Comparison of ENCODE assay signal across 8 cellular contexts in the genomic region with DNA sequence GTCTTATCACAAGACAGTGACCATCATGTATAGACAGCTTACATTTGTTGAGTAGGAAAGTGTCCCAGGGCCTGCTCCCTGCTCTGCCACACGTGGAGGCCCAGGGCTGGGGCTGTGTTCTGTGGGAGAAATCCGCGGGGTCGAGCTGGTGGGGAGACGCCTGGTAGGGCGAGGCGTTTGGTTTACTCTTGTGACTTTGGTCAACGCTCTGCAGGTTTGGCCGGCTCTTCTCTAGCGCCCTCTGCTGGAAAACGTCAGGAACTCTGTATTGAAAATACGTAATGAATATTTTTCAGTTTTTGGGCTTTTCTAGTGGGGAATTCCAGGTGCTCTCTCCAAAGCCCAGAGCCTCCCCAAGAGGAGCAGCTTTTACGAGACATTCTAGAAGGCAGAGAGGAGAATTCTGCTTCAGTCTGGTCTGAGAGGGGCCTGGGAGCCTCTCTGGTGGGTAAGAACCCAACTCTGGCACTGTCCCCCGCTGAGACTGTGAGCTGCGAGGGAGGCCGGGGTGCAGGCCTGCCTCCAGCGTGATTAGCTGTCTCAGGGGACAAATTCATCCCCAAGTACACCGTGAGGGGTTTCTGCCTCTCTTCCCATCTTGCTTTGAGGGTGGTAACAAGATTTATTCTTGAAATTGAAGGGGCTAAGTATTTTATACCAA.
DNase-seq lines count a peak whose midpoint lies in the region; ATAC-seq, FAIRE-seq and TF ChIP-seq lines count a peak whose summit lies in the region.

No MANE protein-coding gene starts in this region.

- TF ChIP-seq CTCF in LNCaP clone FGC (IDR thresholded peaks at IDR 0.05; ENCODE audit: control insufficient read depth, extremely low read depth, insufficient read depth) (peak; percentile 77), SK-N-SH (IDR thresholded peaks at IDR 0.05) (peak; percentile 75), adrenal gland (IDR thresholded peaks at IDR 0.05) (peak; percentile 63 to 90 (median 74)), hepatocyte (IDR thresholded peaks at IDR 0.05; ENCODE audit: poor library complexity) (peak; percentile 83)

- H3K9ac ChIP-seq in SK-N-SH, result no peak overlapping the region
- peak overlapping the region; percentile 52 to 72 (median 59) for H3K9ac ChIP-seq in skeletal muscle tissue (ENCODE audit: low read depth in 1 of 3, low read length in 3 of 3)

- no peaks in the 10 kb centered on the region for H3F3A ChIP-seq in SK-N-SH (replicated peaks; ENCODE audit: insufficient read depth)

- H3K4me2 ChIP-seq in SK-N-SH (peak overlapping the region; percentile 53; the same call in 1 of the 2 replicates), hepatocyte (no peak overlapping the region)

- TF ChIP-seq EP300 in SK-N-SH (IDR thresholded peaks at IDR 0.05; ENCODE audit: borderline replicate concordance in 1 of 2, low read depth in 1 of 2, low read length in 1 of 2), result no peak

- intact Hi-C loops in adrenal gland (cut with DNase I), result loop anchor here in 1 of 2 donors (5.0 to 10.0 kb wide), 2 partner anchors 100 to 163 kb away; no protein-coding TSS in a partner anchor

- no peak for ATAC-seq in GM21576 (IDR thresholded peaks at IDR 0.05; ENCODE audit: unreplicated experiment)

- H3K27ac ChIP-seq in SK-N-SH (ENCODE audit: low read depth in 2 of 2, low read length in 1 of 2), result no peak overlapping the region
- H3K27ac ChIP-seq in adrenal gland, result no peak overlapping the region
- no peak overlapping the region for H3K27ac ChIP-seq in hepatocyte
- H3K27ac ChIP-seq in skeletal muscle tissue (ENCODE audit: low read depth, low read length), result no peak overlapping the region

- H3K27me3 ChIP-seq in SK-N-SH (ENCODE audit: insufficient read depth), result peaks cover 40% of the 10 kb centered on the region
- no peaks in the 10 kb centered on the region for H3K27me3 ChIP-seq in adrenal gland
- peaks cover 5% of the 10 kb centered on the region for H3K27me3 ChIP-seq in hepatocyte
- no peaks in the 10 kb centered on the region for H3K27me3 ChIP-seq in skeletal muscle tissue (ENCODE audit: control insufficient read depth in 3 of 3, insufficient read depth in 3 of 3, low read length in 3 of 3)

- TF ChIP-seq RAD21 in SK-N-SH (IDR thresholded peaks at IDR 0.05; ENCODE audit: low read length), result peak; percentile 68

- WGBS in SK-N-SH (ENCODE audit: low lambda C conversion rate), result 3% methylated on average over 13 of the region's 18 CpGs
- 10 to 17% (median 17%) methylated on average over 9 to 18 of the region's 18 CpGs for WGBS in adrenal gland, 4 donors
- WGBS in hepatocyte (ENCODE audit: low lambda C conversion rate, missing lambda C conversion rate), result 27% methylated on average over 18 of the region's 18 CpGs

- POLR2A ChIA-PET in SK-N-SH (lab: Yijun Ruan, JAX), result no interaction called here

- H2AFZ ChIP-seq in SK-N-SH (ENCODE audit: low read depth), result no peak overlapping the region
- H2AFZ ChIP-seq in hepatocyte, result no peak overlapping the region

- no peaks in the 10 kb centered on the region for H4K20me1 ChIP-seq in SK-N-SH (ENCODE audit: insufficient read depth)
- H4K20me1 ChIP-seq in hepatocyte (ENCODE audit: insufficient read depth, poor library complexity, severe bottlenecking), result no peaks in the 10 kb centered on the region

- no peaks in the 10 kb centered on the region for H3K9me3 ChIP-seq in SK-N-SH
- H3K9me3 ChIP-seq in adrenal gland (replicated peaks in 1 of 3), result no peaks in the 10 kb centered on the region
- no peaks in the 10 kb centered on the region for H3K9me3 ChIP-seq in hepatocyte (ENCODE audit: low read depth)
- peaks cover 0 to 2% (median 0%) of the 10 kb centered on the region in 3 donors for H3K9me3 ChIP-seq in skeletal muscle tissue (ENCODE audit: control insufficient read depth in 3 of 3, low read length in 3 of 3)

- H3K9me2 ChIP-seq in SK-N-SH, result no peaks in the 10 kb centered on the region
- H3K9me2 ChIP-seq in hepatocyte (replicated peaks; ENCODE audit: insufficient read depth), result no peaks in the 10 kb centered on the region

- FAIRE-seq in GM19239 (lab: Jason Lieb, UNC), result peak; percentile 18

- no peak overlapping the region for H3K4me3 ChIP-seq in LNCaP clone FGC (ENCODE audit: low read depth, low read length)
- H3K4me3 ChIP-seq in SK-N-SH (ENCODE audit: low read depth in 2 of 2, low read length in 1 of 2), result peak overlapping the region in 1 of 2 experiments; percentile 46; a peak in 1 of 4 replicates
- no peak overlapping the region for H3K4me3 ChIP-seq in adrenal gland
- H3K4me3 ChIP-seq in hepatocyte, result no peak overlapping the region
- H3K4me3 ChIP-seq in skeletal muscle tissue (ENCODE audit: low read length in 3 of 3), result peak overlapping the region; percentile 5 to 46 (median 39)

- no peaks in the 10 kb centered on the region for H3K79me2 ChIP-seq in SK-N-SH (ENCODE audit: insufficient read depth)
- H3K79me2 ChIP-seq in hepatocyte, result no peaks in the 10 kb centered on the region

- DNase-seq in AG20443 (ENCODE audit: low spot score) (peak; percentile 62), GM19239 (ENCODE audit: insufficient read length, low spot score) (peak; percentile 48), LNCaP clone FGC (ENCODE audit: low read depth) (no peak), SK-N-SH (peak; percentile 56), adrenal gland (peak; percentile 52 to 77 (median 64)), hepatocyte (ENCODE audit: low spot score) (peak; percentile 77)

- H3K4me1 ChIP-seq in SK-N-SH (ENCODE audit: control insufficient read depth in 1 of 2, insufficient read depth in 2 of 2, low read depth in 1 of 2, low read length in 1 of 2) (no peaks in the 10 kb centered on the region), adrenal gland (replicated peaks in 1 of 2) (no peaks in the 10 kb centered on the region), hepatocyte (ENCODE audit: insufficient read depth) (no peaks in the 10 kb centered on the region), skeletal muscle tissue (ENCODE audit: control insufficient read depth in 3 of 3, insufficient read depth in 3 of 3, low read length in 3 of 3) (peaks cover 12 to 24% (median 15%) of the 10 kb centered on the region in 3 donors)

- H3K36me3 ChIP-seq in SK-N-SH (replicated peaks in 1 of 2; ENCODE audit: control insufficient read depth in 1 of 2, insufficient read depth in 2 of 2, low read length in 1 of 2), result no peaks in the 10 kb centered on the region
- no peaks in the 10 kb centered on the region for H3K36me3 ChIP-seq in adrenal gland (replicated peaks in 1 of 2)
- H3K36me3 ChIP-seq in hepatocyte (replicated peaks; ENCODE audit: insufficient read depth, low read depth), result no peaks in the 10 kb centered on the region
- H3K36me3 ChIP-seq in skeletal muscle tissue (ENCODE audit: control insufficient read depth in 3 of 3, insufficient read depth in 3 of 3, low read length in 3 of 3), result no peaks in the 10 kb centered on the region

- CTCF ChIA-PET in SK-N-SH (lab: Yijun Ruan, JAX), result interaction anchor here (0.5 to 8.5 kb wide), 37 partner anchors 11 to 777 kb away, joined by 3 to 85 read pairs (median 4); no protein-coding TSS in a partner anchor

- TF ChIP-seq POLR2A in adrenal gland (IDR thresholded peaks at IDR 0.05), result no peak

TF ChIP-seq in SK-N-SH, 30 proteins besides CTCF, POLR2A, EP300 and RAD21:
- no peak for TF ChIP-seq RCOR1 (IDR thresholded peaks at IDR 0.05; ENCODE audit: low read length)
- no peak for TF ChIP-seq NRF1 (IDR thresholded peaks at IDR 0.05; ENCODE audit: low read depth, low read length)
- no peak for TF ChIP-seq MXI1 (IDR thresholded peaks at IDR 0.05; ENCODE audit: low read depth, low read length)
- peak; percentile 64 for TF ChIP-seq SMC3 (IDR thresholded peaks at IDR 0.05; ENCODE audit: low read depth, low read length)
- no peak for TF ChIP-seq RFX5 (IDR thresholded peaks at IDR 0.05; ENCODE audit: low read length)
- TF ChIP-seq FOSL2 (IDR thresholded peaks at IDR 0.05; ENCODE audit: borderline replicate concordance, low read depth), result no peak
TF ChIP-seq in SK-N-SH: peak in this region for 1.

Comparison
In these comparisons a context has a peak if more than half of its experiments do, and no peak if none do; other contexts are left out.
1. H3K4me3 ChIP-seq: peak in skeletal muscle tissue (3 of 3); none in LNCaP clone FGC (single experiment), adrenal gland (0 of 4) and hepatocyte (single experiment).
2. Peak in every context shown above with its lines, with median percentiles within 50 percentile points of each other: CTCF ChIP-seq.